Comparison of ENCODE assay signal across 16 cellular contexts in the genomic region with DNA sequence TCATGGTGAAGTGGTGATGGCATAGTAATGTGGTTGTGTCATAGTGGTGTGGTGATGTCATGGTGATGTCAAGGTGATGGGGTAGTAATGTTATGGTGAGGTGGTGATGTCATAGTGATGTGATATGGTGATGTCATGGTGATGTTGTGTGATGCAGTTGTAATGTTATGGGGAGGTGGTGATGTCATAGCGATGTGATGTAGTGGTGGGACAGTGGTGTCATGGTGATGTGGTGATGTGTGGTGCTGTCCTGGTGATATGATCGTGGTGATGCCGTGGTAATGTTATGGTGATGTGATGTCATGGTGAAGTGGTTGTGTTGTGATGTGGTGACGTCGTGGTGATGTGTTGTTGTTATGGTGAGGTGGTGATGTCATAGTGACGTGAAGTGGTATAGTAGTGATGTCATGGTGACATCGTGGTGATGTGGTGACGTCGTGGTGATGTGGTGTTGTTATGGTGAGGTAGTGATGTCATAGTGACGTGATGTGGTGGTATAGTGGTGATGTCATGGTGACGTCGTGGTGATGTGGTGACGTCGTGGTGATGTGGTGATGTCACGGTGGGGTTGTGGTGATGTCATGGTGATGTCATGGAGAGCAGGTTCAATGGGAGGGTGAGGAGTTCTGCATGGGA.
A peak's percentile ranks its signal among the peaks of the same experiment; 100 is the strongest.
DNase-seq lines count a peak whose midpoint lies in the region; ATAC-seq and TF ChIP-seq lines count a peak whose summit lies in the region.
"Had no signal": no experiment of that assay in that cellular context is flagged by ENCODE, and none has a peak within 500 bp of the region (broad histone marks: within the 10 kb centered on the region; RNA-seq: fewer than 3 reads in every experiment).

No MANE protein-coding gene starts in this region.

- ATAC-seq in GM18511 (IDR thresholded peaks at IDR 0.05; ENCODE audit: unreplicated experiment) = no peak
- ATAC-seq: heart left ventricle had no signal

- no peaks in the 10 kb centered on the region for H3K9me3 ChIP-seq in neural progenitor cell (ENCODE audit: low read depth)
- H3K9me3 ChIP-seq: heart left ventricle, tibial nerve had no signal

- H3K27ac Mint-ChIP-seq in neural progenitor cell = no peak overlapping the region
- H3K27ac Mint-ChIP-seq: activated B cell treated with CpG ODN at 0.5 μM for 24 hours, progenitor cell of endocrine pancreas had no signal

- no peak overlapping the region for H2AFZ ChIP-seq in neural progenitor cell (replicated peaks)

- DNase-seq in NCI-H2196 (lab: John Stamatoyannopoulos, UW; ENCODE audit: unreplicated experiment) (peak; percentile 25), NCI-H2196 treated with DMSO at 0.1 percent for 48 hours (lab: John Stamatoyannopoulos, UW; ENCODE audit: unreplicated experiment) (no peak), ELR (ENCODE audit: low read depth) (peak; percentile 2), T1000 (lab: John Stamatoyannopoulos, UW) (peak; percentile 12), fibroblast of mammary gland (ENCODE audit: low read depth) (peak; percentile 11), DMS79 (lab: John Stamatoyannopoulos, UW) (no peak), neural progenitor cell (ENCODE audit: low spot score) (no peak)
- DNase-seq: ACHN, activated B cell treated with CpG ODN at 0.5 μM for 24 hours, activated gamma-delta T cell, heart left ventricle, Karpas-422, NCI-H2081 treated with DMSO at 0.1 percent for 48 hours had no signal

- H3K79me2 ChIP-seq in neural progenitor cell (ENCODE audit: low read depth) = no peaks in the 10 kb centered on the region

- H3K27ac ChIP-seq in neural progenitor cell = no peak overlapping the region
- H3K27ac ChIP-seq: heart left ventricle, tibial nerve had no signal

- H3K4me1 Mint-ChIP-seq in neural progenitor cell = no peaks in the 10 kb centered on the region
- H3K4me1 Mint-ChIP-seq: activated B cell treated with CpG ODN at 0.5 μM for 24 hours had no signal

- H3K4me3 Mint-ChIP-seq in neural progenitor cell = no peak overlapping the region
- H3K4me3 Mint-ChIP-seq: activated B cell treated with CpG ODN at 0.5 μM for 24 hours had no signal

- H3K27me3 ChIP-seq in neural progenitor cell = no peaks in the 10 kb centered on the region

- H3K4me3 ChIP-seq in fibroblast of mammary gland (ENCODE audit: control insufficient read depth, low read depth, low read length) (no peak overlapping the region), neural progenitor cell (no peak overlapping the region)
- H3K4me3 ChIP-seq: heart left ventricle, tibial nerve had no signal

- H3K9ac ChIP-seq in neural progenitor cell = no peak overlapping the region

- H3F3A ChIP-seq in neural progenitor cell (ENCODE audit: low read depth) = peaks cover 6% of the 10 kb centered on the region

- no peaks in the 10 kb centered on the region for H4K20me1 ChIP-seq in neural progenitor cell (ENCODE audit: low read depth)

- no peaks in the 10 kb centered on the region for H3K4me1 ChIP-seq in neural progenitor cell
- H3K4me1 ChIP-seq: heart left ventricle, tibial nerve had no signal

- H3K27me3 Mint-ChIP-seq in neural progenitor cell (ENCODE audit: insufficient read depth, low read depth) = peaks cover 6% of the 10 kb centered on the region
- H3K27me3 Mint-ChIP-seq: activated B cell treated with CpG ODN at 0.5 μM for 24 hours had no signal

- no peaks in the 10 kb centered on the region for H3K36me3 Mint-ChIP-seq in neural progenitor cell

- no peaks in the 10 kb centered on the region for H3K36me3 ChIP-seq in neural progenitor cell
- H3K36me3 ChIP-seq: heart left ventricle, tibial nerve had no signal

- no peak overlapping the region for H3K4me2 ChIP-seq in neural progenitor cell

- no peaks in the 10 kb centered on the region for H3K9me3 Mint-ChIP-seq in neural progenitor cell
- H3K9me3 Mint-ChIP-seq: activated B cell treated with CpG ODN at 0.5 μM for 24 hours had no signal

- TF ChIP-seq CTCF in fibroblast of mammary gland (conservative IDR thresholded peaks at IDR 0.05; ENCODE audit: control insufficient read depth, insufficient read depth, low read depth, low read length) = no peak
- no peak for TF ChIP-seq CTCF in neural progenitor cell (IDR thresholded peaks at IDR 0.05)

Comparison
In these comparisons a context has a peak if more than half of its experiments do, and no peak if none do; other contexts are left out.
1. DNase-seq: peak in NCI-H2196 (single experiment), ELR (single experiment), T1000 (single experiment) and fibroblast of mammary gland (single experiment); none in NCI-H2196 treated with DMSO at 0.1 percent for 48 hours (single experiment), DMS79 (single experiment) and neural progenitor cell (single experiment).